ENCODE assay signal across 12 cellular contexts in the genomic region with DNA sequence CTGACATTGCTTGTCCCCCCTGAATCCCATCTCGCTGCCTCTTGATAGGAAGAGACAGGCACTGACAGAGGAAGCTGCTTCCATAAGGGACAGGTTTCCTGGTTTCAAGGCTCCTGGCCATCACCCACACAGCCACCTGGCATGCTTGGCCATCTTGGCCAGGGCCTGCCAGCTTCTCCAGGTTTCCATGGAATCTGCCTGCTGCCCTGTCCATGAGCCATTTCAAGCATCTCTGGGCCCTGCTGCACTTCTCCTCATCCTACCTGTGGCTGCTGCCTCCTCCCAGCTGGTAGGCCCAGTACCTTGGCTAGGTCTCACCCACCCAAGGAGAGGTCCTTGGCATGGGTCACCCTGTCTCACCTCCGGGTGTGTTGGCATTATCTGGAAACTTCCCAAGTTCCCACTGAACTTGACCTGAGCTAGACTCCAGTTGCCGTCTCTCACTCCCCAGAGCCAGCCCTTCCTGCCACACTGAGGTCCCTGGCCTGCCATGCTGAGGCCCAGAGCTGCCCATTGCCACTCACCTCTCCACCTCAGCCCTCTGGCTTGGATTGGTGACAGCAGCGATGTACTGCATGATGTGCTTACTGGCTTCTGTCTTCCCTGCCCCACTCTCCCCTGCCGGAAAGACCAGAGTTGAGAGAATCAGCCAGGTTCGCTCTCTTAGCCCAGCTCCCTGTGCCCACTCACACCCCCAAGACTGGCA. TPM values are rescaled to one million over a fixed set of nuclear protein-coding genes. Genes with fewer than 3 reads are reported as not detected.
DNase-seq lines count a peak whose midpoint lies in the region; ATAC-seq and TF ChIP-seq lines count a peak whose summit lies in the region.
"Had no signal": no experiment of that assay in that cellular context is flagged by ENCODE, and none has a peak within 500 bp of the region (broad histone marks: within the 10 kb centered on the region; RNA-seq: fewer than 3 reads in every experiment).

No MANE protein-coding gene starts in this region.

- no peak overlapping the region for H3K4me3 ChIP-seq in aorta (ENCODE audit: low read length in 2 of 2)
- H3K4me3 ChIP-seq: MG63 had no signal

- CTCF ChIA-PET in RWPE1 (lab: Yijun Ruan, JAX): interaction anchor here (1.2 kb wide), 1 partner anchor 160 kb away, joined by 6 read pairs; no protein-coding TSS in a partner anchor

- no peak for ATAC-seq in left cardiac atrium
- ATAC-seq in Right ventricle myocardium superior (ENCODE audit: poor library complexity): no peak
- no peak for ATAC-seq in aorta (ENCODE audit: low FRiP score)

- H3K9me3 ChIP-seq in aorta (ENCODE audit: control insufficient read depth, low read length): no peaks in the 10 kb centered on the region
- H3K9me3 ChIP-seq: MG63 had no signal

- intact Hi-C loops in left cardiac atrium (cut with DNase I) (no loop called here), Right ventricle myocardium superior (cut with DNase I) (no loop called here), aorta (cut with DNase I) (no loop called here)

- no peaks in the 10 kb centered on the region for H3K27me3 ChIP-seq in aorta (ENCODE audit: control insufficient read depth in 1 of 2, insufficient read depth in 2 of 2, low read length in 1 of 2)
- H3K27me3 ChIP-seq: MG63 had no signal

- peak; percentile 8 for DNase-seq in left cardiac atrium
- no peak for DNase-seq in Right ventricle myocardium superior
- no peak for DNase-seq in RWPE1 (ENCODE audit: low spot score)
- DNase-seq in cerebellum (ENCODE audit: low spot score): peak; percentile 81
- DNase-seq in aorta: peak; percentile 36 to 56
- no peak for DNase-seq in HPDE6-E6E7 (ENCODE audit: extremely low spot score)
- no peak for DNase-seq in GM20000 (ENCODE audit: low spot score)
- DNase-seq in A172 (ENCODE audit: low spot score): no peak
- DNase-seq: head of caudate nucleus, MG63, NCI-H2081 treated with DMSO at 0.1 percent for 48 hours had no signal

- peak overlapping the region; percentile 96 for H3K27ac ChIP-seq in RWPE1
- no peak overlapping the region for H3K27ac ChIP-seq in aorta (ENCODE audit: low read depth in 1 of 2, low read length in 2 of 2)

- H3K36me3 ChIP-seq in aorta (ENCODE audit: control insufficient read depth in 1 of 2, insufficient read depth in 2 of 2, low read length in 1 of 2): no peaks in the 10 kb centered on the region

- WGBS in aorta, 2 donors: 93 to 96% methylated on average over 6 of the region's 6 CpGs

- POLR2A ChIA-PET in RWPE1 (lab: Yijun Ruan, JAX; ENCODE audit: low non-redundant PET): no interaction called here

- TF ChIP-seq CTCF in RWPE1 (conservative IDR thresholded peaks at IDR 0.05; ENCODE audit: low read depth) (no peak), GM20000 (IDR thresholded peaks at IDR 0.05; ENCODE audit: extremely low read depth, missing control alignments) (no peak)

- H3K4me1 ChIP-seq in aorta (ENCODE audit: control insufficient read depth in 1 of 2, insufficient read depth in 2 of 2, low read length in 2 of 2): no peaks in the 10 kb centered on the region

RNA-seq across cellular contexts. Expression of a gene that starts 2.6 kb away (rescaled TPM):
- total RNA-seq in left cardiac atrium (1 to 10 TPM; 3.1 to 3.5 TPM), Right ventricle myocardium superior (0.97 TPM), cerebellum (0.54 TPM), aorta (10 to 100 TPM in 1 of 2 donors, 1 to 10 TPM in 1; 7.2 to 21.3 TPM)
- 1 to 10 TPM; 1.4 to 3.5 TPM for polyA plus RNA-seq in aorta
- total RNA-seq in A172 (2014; rRNA removed; shearing (Covaris generic)): 0.76 and 1.6 TPM in 2 replicates
- total RNA-seq: epithelial cell of proximal tubule had no signal

RNA-seq across cellular contexts. Expression of a gene that starts 23.8 kb away (rescaled TPM):
- total RNA-seq in left cardiac atrium: 10 to 100 TPM; 33.5 to 36.5 TPM
- 30.3 TPM for total RNA-seq in Right ventricle myocardium superior
- 18.8 TPM for total RNA-seq in cerebellum
- total RNA-seq in aorta: 10 to 100 TPM; 38.6 to 49.1 TPM
- polyA plus RNA-seq in aorta: 10 to 100 TPM; 32.7 to 41.5 TPM
- 67.4 and 70.8 TPM in 2 replicates for total RNA-seq in A172 (2014; rRNA removed; shearing (Covaris generic))

Comparison
In these comparisons a context has a peak if more than half of its experiments do, and no peak if none do; other contexts are left out.
1. DNase-seq: peak in left cardiac atrium (single experiment), cerebellum (single experiment) and aorta (2 of 2); none in Right ventricle myocardium superior (single experiment), RWPE1 (single experiment), HPDE6-E6E7 (single experiment), GM20000 (single experiment) and A172 (single experiment).